In the genomic region with DNA sequence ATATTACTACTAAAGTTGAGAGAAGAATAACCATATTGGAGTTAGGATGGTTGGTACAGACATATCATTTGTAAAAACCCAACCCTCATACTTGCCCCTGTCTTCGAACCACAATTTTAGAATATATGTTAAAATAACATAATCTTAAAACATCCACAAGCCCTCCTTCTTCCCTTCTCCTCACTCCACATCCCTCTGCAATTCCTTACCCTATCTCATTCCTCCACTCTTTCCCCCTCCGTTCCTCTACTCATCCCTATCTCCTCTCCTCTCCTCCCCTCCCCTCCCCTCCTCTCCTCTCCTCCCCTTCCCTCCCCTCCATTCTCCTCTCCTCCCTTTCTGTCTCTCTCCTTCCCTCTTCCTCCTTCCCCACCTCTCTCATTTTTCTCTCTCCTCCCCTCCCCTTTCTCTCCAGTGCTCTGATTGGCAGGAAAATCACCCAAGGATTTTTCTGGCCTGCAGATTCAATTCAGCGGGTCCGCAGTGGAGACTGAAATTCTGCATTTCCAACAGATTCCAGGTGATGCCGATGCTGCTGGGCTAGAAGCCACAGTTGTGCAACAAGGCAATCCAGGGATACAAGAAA, we compare ENCODE assay signal across 23 cellular contexts. TPM values are rescaled to one million over a fixed set of nuclear protein-coding genes. Genes with fewer than 3 reads are reported as not detected.
DNase-seq lines count a peak whose midpoint lies in the region; ATAC-seq and TF ChIP-seq lines count a peak whose summit lies in the region.
"Had no signal": no experiment of that assay in that cellular context is flagged by ENCODE, and none has a peak within 500 bp of the region (broad histone marks: within the 10 kb centered on the region; RNA-seq: fewer than 3 reads in every experiment).

No MANE protein-coding gene starts in this region.

- H3K4me3 Mint-ChIP-seq in GM23338 (no peak overlapping the region), WTC11 (peak overlapping the region; percentile 47), neural progenitor cell (no peak overlapping the region)
- H3K4me3 Mint-ChIP-seq: CD4-positive, alpha-beta memory T cell had no signal

- POLR2A ChIA-PET in WTC11 (lab: Charles Lee): no interaction called here

- TF ChIP-seq CTCF in GM23338 (conservative IDR thresholded peaks at IDR 0.05; ENCODE audit: low read depth in 2 of 2): no peak
- no peak for TF ChIP-seq CTCF in WTC11 (IDR thresholded peaks at IDR 0.05)
- no peak for TF ChIP-seq CTCF in neural progenitor cell (IDR thresholded peaks at IDR 0.05)

- H3K4me1 ChIP-seq in GM23338 (ENCODE audit: insufficient read depth) (no peaks in the 10 kb centered on the region), neural progenitor cell (no peaks in the 10 kb centered on the region)
- H3K4me1 ChIP-seq: A549, HAP-1 had no signal

- H3K36me3 ChIP-seq in GM23338 (ENCODE audit: insufficient read depth): no peaks in the 10 kb centered on the region
- no peaks in the 10 kb centered on the region for H3K36me3 ChIP-seq in neural progenitor cell
- H3K36me3 ChIP-seq: HAP-1 had no signal

- no peak overlapping the region for H3K9ac ChIP-seq in neural progenitor cell
- H3K9ac ChIP-seq: GM23248 had no signal

- no peak overlapping the region for H3K4me2 ChIP-seq in GM23338
- H3K4me2 ChIP-seq in neural progenitor cell: no peak overlapping the region
- H3K4me2 ChIP-seq: A549 had no signal

- H3K27ac ChIP-seq in GM23338 (ENCODE audit: low read depth): no peak overlapping the region
- H3K27ac ChIP-seq in neural progenitor cell: no peak overlapping the region
- H3K27ac ChIP-seq: A549, GM23248 had no signal

- DNase-seq in GM23338 (ENCODE audit: low spot score): peak; percentile 17
- no peak for DNase-seq in WTC11 (ENCODE audit: low spot score)
- DNase-seq in iPS-NIHi7 (ENCODE audit: extremely low spot score): peak; percentile 8
- no peak for DNase-seq in neural progenitor cell (ENCODE audit: low spot score)
- no peak for DNase-seq in AML-193 (lab: John Stamatoyannopoulos, UW)
- DNase-seq: 8988T; ACHN; C1 segment of cervical spinal cord; Calu3; CD4-positive, alpha-beta memory T cell; COR-L47; DMS53; DMS79 treated with DMSO at 0.1 percent for 48 hours; GF-D8; GM23248 had no signal

- H3K4me3 ChIP-seq in GM23338: no peak overlapping the region
- H3K4me3 ChIP-seq in neural progenitor cell: no peak overlapping the region
- H3K4me3 ChIP-seq: A549, GM23248, HAP-1 had no signal

- H2AFZ ChIP-seq in GM23338 (no peak overlapping the region; the same call in 1 of the 2 replicates), neural progenitor cell (replicated peaks) (peak overlapping the region; percentile 79)
- H2AFZ ChIP-seq: GM23248 had no signal

- no peak overlapping the region for H3K27ac Mint-ChIP-seq in GM23338
- no peak overlapping the region for H3K27ac Mint-ChIP-seq in WTC11
- H3K27ac Mint-ChIP-seq in neural progenitor cell: no peak overlapping the region
- H3K27ac Mint-ChIP-seq: CD4-positive, alpha-beta memory T cell had no signal

- no peaks in the 10 kb centered on the region for H3K9me2 ChIP-seq in GM23338 (ENCODE audit: insufficient read depth)

- H3K4me1 Mint-ChIP-seq in GM23338 (no peaks in the 10 kb centered on the region), WTC11 (0 out of 2 replicates have a peak, but pooled peaks cover 5% of the 10 kb centered on the region), neural progenitor cell (no peaks in the 10 kb centered on the region)
- H3K4me1 Mint-ChIP-seq: CD4-positive, alpha-beta memory T cell had no signal

- no peaks in the 10 kb centered on the region; the same call in 2 of the 3 replicates for H3K9me3 Mint-ChIP-seq in GM23338
- H3K9me3 Mint-ChIP-seq in WTC11: no peaks in the 10 kb centered on the region
- no peaks in the 10 kb centered on the region for H3K9me3 Mint-ChIP-seq in neural progenitor cell

- H3K27me3 Mint-ChIP-seq in GM23338 (ENCODE audit: insufficient read depth, low read depth, poor library complexity) (no peaks in the 10 kb centered on the region), WTC11 (ENCODE audit: low read depth) (no peaks in the 10 kb centered on the region; the same call in 1 of the 2 replicates), neural progenitor cell (ENCODE audit: insufficient read depth, low read depth) (no peaks in the 10 kb centered on the region)
- H3K27me3 Mint-ChIP-seq: CD4-positive, alpha-beta memory T cell had no signal

- H3F3A ChIP-seq in GM23338 (replicated peaks; ENCODE audit: low read depth): no peaks in the 10 kb centered on the region
- H3F3A ChIP-seq in neural progenitor cell (ENCODE audit: low read depth): no peaks in the 10 kb centered on the region

- H3K9me3 ChIP-seq in neural progenitor cell (ENCODE audit: low read depth): no peaks in the 10 kb centered on the region
- H3K9me3 ChIP-seq: A549, HAP-1 had no signal

- CTCF ChIA-PET in WTC11 (lab: Charles Lee): no interaction called here

- H3K36me3 Mint-ChIP-seq in GM23338 (ENCODE audit: low read depth) (no peaks in the 10 kb centered on the region), WTC11 (no peaks in the 10 kb centered on the region), neural progenitor cell (no peaks in the 10 kb centered on the region)
- H3K36me3 Mint-ChIP-seq: CD4-positive, alpha-beta memory T cell had no signal

- ATAC-seq in GM23338 (peak; percentile 59), WTC11 (peak; percentile 81), HG02973 (IDR thresholded peaks at IDR 0.05; ENCODE audit: unreplicated experiment) (no peak), GM21360 (IDR thresholded peaks at IDR 0.05; ENCODE audit: unreplicated experiment) (no peak)
- ATAC-seq: A549 had no signal

- H3K27me3 ChIP-seq in GM23338 (ENCODE audit: insufficient read depth): no peaks in the 10 kb centered on the region
- no peaks in the 10 kb centered on the region for H3K27me3 ChIP-seq in neural progenitor cell

- H4K20me1 ChIP-seq in GM23338 (replicated peaks; ENCODE audit: insufficient read depth) (no peaks in the 10 kb centered on the region), neural progenitor cell (ENCODE audit: low read depth) (no peaks in the 10 kb centered on the region)

- H3K79me2 ChIP-seq in GM23338 (replicated peaks; ENCODE audit: insufficient read depth) (no peaks in the 10 kb centered on the region), neural progenitor cell (ENCODE audit: low read depth) (no peaks in the 10 kb centered on the region)

TF ChIP-seq in GM23338, 12 proteins besides CTCF, POLR2A, EP300 and RAD21 (continues in another document):
- TF ChIP-seq POLR2AphosphoS5 (IDR thresholded peaks at IDR 0.05; ENCODE audit: low read depth): no peak
- no peak for TF ChIP-seq EZH2 (IDR thresholded peaks at IDR 0.05; ENCODE audit: low read depth, unreplicated experiment)

TF ChIP-seq in WTC11, 78 proteins besides CTCF, POLR2A, EP300 and RAD21:
- no peak for TF ChIP-seq STAT6 (CRISPR knock-in tag; conservative IDR thresholded peaks at IDR 0.05; ENCODE audit: low read depth)
- TF ChIP-seq FOXP1 (CRISPR knock-in tag; IDR thresholded peaks at IDR 0.05; ENCODE audit: borderline replicate concordance): no peak

RNA-seq across cellular contexts. Expression of gene ODAM, which starts 17.4 kb away (rescaled TPM):
- total RNA-seq in GM23338 (2014; rRNA removed; shearing (Covaris generic)): not detected in 2 replicates
- polyA plus RNA-seq in GM23338 (2016; fragmentation: Nextera tagmentation; extraction: Ambion mirVana): not detected in 2 replicates
- total RNA-seq in WTC11 (2021) (not detected in 3 replicates), neural progenitor cell (ENCODE audit: low replicate concordance) (not detected in 2 replicates)
- total RNA-seq: CD4-positive, alpha-beta memory T cell; Daoy; G401; GM23248 had no signal
- polyA plus RNA-seq: A549; BJ; CD4-positive, alpha-beta memory T cell; GM23248 had no signal

RNA-seq across cellular contexts. Expression of gene PRR27, which starts 24.1 kb away (rescaled TPM):
- not detected in 2 replicates for total RNA-seq in GM23338 (2014; rRNA removed; shearing (Covaris generic))
- polyA plus RNA-seq in GM23338 (2016; fragmentation: Nextera tagmentation; extraction: Ambion mirVana): not detected in 2 replicates
- total RNA-seq in WTC11 (2021): not detected in 3 replicates
- not detected in 2 replicates for total RNA-seq in neural progenitor cell (ENCODE audit: low replicate concordance)
- total RNA-seq: Calu3; CD4-positive, alpha-beta memory T cell; Daoy; G401; GM23248; H4 had no signal
- polyA plus RNA-seq: A549; BJ; CD4-positive, alpha-beta memory T cell; GM23248 had no signal

RNA-seq across cellular contexts. Expression of gene FDCSP, which starts 47.8 kb away (rescaled TPM):
- not detected in 2 replicates for total RNA-seq in GM23338 (2014; rRNA removed; shearing (Covaris generic))
- polyA plus RNA-seq in GM23338 (2016; fragmentation: Nextera tagmentation; extraction: Ambion mirVana): not detected in 2 replicates
- not detected in 3 replicates for total RNA-seq in WTC11 (2021)
- total RNA-seq in neural progenitor cell (ENCODE audit: low replicate concordance): not detected in 2 replicates
- total RNA-seq: CD4-positive, alpha-beta memory T cell; G401; GM23248 had no signal
- polyA plus RNA-seq: A549; BJ; CD4-positive, alpha-beta memory T cell; GM23248 had no signal

Comparison
In these comparisons a context has a peak if more than half of its experiments do, and no peak if none do; other contexts are left out.
1. ATAC-seq: peak in GM23338 (single experiment) and WTC11 (single experiment); none in HG02973 (single experiment) and GM21360 (single experiment).
2. DNase-seq: peak in GM23338 (single experiment) and iPS-NIHi7 (single experiment); none in WTC11 (single experiment), neural progenitor cell (single experiment) and AML-193 (0 of 2).